In the genomic region with DNA sequence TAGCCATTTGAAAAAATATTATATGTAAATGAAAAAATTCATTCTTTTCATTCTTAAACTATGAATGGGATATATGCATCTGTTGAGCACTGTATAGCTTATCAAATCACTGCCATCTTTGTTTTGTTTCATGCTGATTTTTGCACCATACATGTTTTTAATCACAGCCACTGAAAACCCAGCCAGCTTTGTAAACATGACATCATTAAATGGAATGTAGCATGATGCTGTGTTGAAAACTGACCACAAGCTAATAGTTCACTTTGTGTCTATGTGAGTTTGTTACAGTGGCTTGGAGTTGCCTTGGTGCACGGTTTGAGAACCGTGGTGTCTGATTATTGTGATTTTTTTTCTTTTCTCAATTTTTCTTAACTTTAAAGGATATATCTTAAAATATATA, we compare ENCODE assay signal across 17 cellular contexts.
DNase-seq lines count a peak whose midpoint lies in the region; TF ChIP-seq lines count a peak whose summit lies in the region.
"Had no signal": no experiment of that assay in that cellular context is flagged by ENCODE, and none has a peak within 500 bp of the region (broad histone marks: within the 10 kb centered on the region; RNA-seq: fewer than 3 reads in every experiment).

No MANE protein-coding gene starts in this region.

- TF ChIP-seq CTCF in fibroblast of the aortic adventitia (IDR thresholded peaks at IDR 0.05; ENCODE audit: insufficient read depth, low read length) (no peak), glutamatergic neuron (IDR thresholded peaks at IDR 0.05; ENCODE audit: partially characterized antibody, unreplicated experiment) (no peak)

- no peak overlapping the region for H3K4me3 Mint-ChIP-seq in glutamatergic neuron (ENCODE audit: unreplicated experiment)
- H3K4me3 Mint-ChIP-seq: activated T-helper 1 cell treated with anti-CD3 and anti-CD28 coated beads, Interleukin-12 subunit alpha, Interleukin-12 subunit beta, Interleukin-2, Interleukin-4 antibody, amounts not matched to agents 30 ng/mL and 10 ng/mL and 1 ng/mL, durations not matched to agents 14 hours and 24 hours and 36 hours; stimulated activated memory B cell treated with anti-CD40 and anti-IgM and Interleukin-4, amounts not matched to agents 10 μg/mL and 1 μg/mL and 100 μg/mL, for 72 hours had no signal

- peak; percentile 62 for DNase-seq in H4 (ENCODE audit: low spot score)
- peak; percentile 86 for DNase-seq in adipocyte (ENCODE audit: low read depth)
- peak; percentile 85 for DNase-seq in fibroblast of the aortic adventitia (ENCODE audit: low read depth)
- DNase-seq in ecto neural progenitor cell (ENCODE audit: low spot score): no peak
- no peak for DNase-seq in glutamatergic neuron
- DNase-seq in NCI-H1048 (lab: John Stamatoyannopoulos, UW): no peak
- DNase-seq in COLO668 (lab: John Stamatoyannopoulos, UW; ENCODE audit: unreplicated experiment): no peak
- DNase-seq: activated CD4-positive, CD25-positive, alpha-beta regulatory T cell treated with anti-CD3 and anti-CD28 coated beads, Interleukin-2, amount 50 U/mL, for 72 hours; central memory CD4-positive, alpha-beta T cell; left ventricle myocardium superior; MV-4-11; NCI-H524 treated with DMSO at 0.1 percent for 48 hours; nucleus accumbens had no signal

- H3K9ac ChIP-seq in adipocyte (ENCODE audit: low read length) (peak overlapping the region; percentile 15), skeletal muscle satellite cell (ENCODE audit: low read depth, low read length) (no peak overlapping the region)

- H3K36me3 Mint-ChIP-seq in glutamatergic neuron (ENCODE audit: unreplicated experiment): no peaks in the 10 kb centered on the region
- H3K36me3 Mint-ChIP-seq: stimulated activated memory B cell treated with anti-CD40 and anti-IgM and Interleukin-4, amounts not matched to agents 10 μg/mL and 1 μg/mL and 100 μg/mL, for 72 hours had no signal

- H3K27ac Mint-ChIP-seq in glutamatergic neuron (ENCODE audit: unreplicated experiment): no peak overlapping the region
- H3K27ac Mint-ChIP-seq: activated T-helper 1 cell treated with anti-CD3 and anti-CD28 coated beads, Interleukin-12 subunit alpha, Interleukin-12 subunit beta, Interleukin-2, Interleukin-4 antibody, amounts not matched to agents 30 ng/mL and 10 ng/mL and 1 ng/mL, durations not matched to agents 14 hours and 24 hours and 36 hours; stimulated activated memory B cell treated with anti-CD40 and anti-IgM and Interleukin-4, amounts not matched to agents 10 μg/mL and 1 μg/mL and 100 μg/mL, for 72 hours had no signal

- H3K4me1 Mint-ChIP-seq in glutamatergic neuron (ENCODE audit: low read depth, unreplicated experiment): peaks cover under 1% of the 10 kb centered on the region
- H3K4me1 Mint-ChIP-seq: stimulated activated memory B cell treated with anti-CD40 and anti-IgM and Interleukin-4, amounts not matched to agents 10 μg/mL and 1 μg/mL and 100 μg/mL, for 72 hours had no signal

- H3K27me3 ChIP-seq in adipocyte (replicated peaks; ENCODE audit: control insufficient read depth, insufficient read depth, low read length) (no peaks in the 10 kb centered on the region), skeletal muscle satellite cell (ENCODE audit: control insufficient read depth, insufficient read depth, low read length) (no peaks in the 10 kb centered on the region)
- H3K27me3 ChIP-seq: SJSA1 had no signal

- H3K36me3 ChIP-seq in adipocyte (ENCODE audit: control insufficient read depth, insufficient read depth, low read length, severe bottlenecking): no peaks in the 10 kb centered on the region
- peaks cover 3% of the 10 kb centered on the region for H3K36me3 ChIP-seq in skeletal muscle satellite cell (ENCODE audit: insufficient read depth, low read length)
- H3K36me3 ChIP-seq: SJSA1 had no signal

- no peaks in the 10 kb centered on the region for H3K27me3 Mint-ChIP-seq in glutamatergic neuron (ENCODE audit: unreplicated experiment)
- H3K27me3 Mint-ChIP-seq: stimulated activated memory B cell treated with anti-CD40 and anti-IgM and Interleukin-4, amounts not matched to agents 10 μg/mL and 1 μg/mL and 100 μg/mL, for 72 hours had no signal

- H3K4me1 ChIP-seq in adipocyte (ENCODE audit: control insufficient read depth, insufficient read depth, low read length): peaks cover 27% of the 10 kb centered on the region
- peaks cover 13% of the 10 kb centered on the region for H3K4me1 ChIP-seq in skeletal muscle satellite cell (ENCODE audit: control insufficient read depth, insufficient read depth, low read length)

- H3K9me3 ChIP-seq in adipocyte (ENCODE audit: control insufficient read depth, low read length): no peaks in the 10 kb centered on the region
- H3K9me3 ChIP-seq in skeletal muscle satellite cell (replicated peaks; ENCODE audit: low read length): no peaks in the 10 kb centered on the region
- H3K9me3 ChIP-seq: SJSA1 had no signal

- H3K4me2 ChIP-seq in skeletal muscle satellite cell (ENCODE audit: low read length): peak overlapping the region; percentile 44

- no peaks in the 10 kb centered on the region for H3K9me3 Mint-ChIP-seq in glutamatergic neuron (ENCODE audit: unreplicated experiment)
- H3K9me3 Mint-ChIP-seq: activated T-helper 1 cell treated with anti-CD3 and anti-CD28 coated beads, Interleukin-12 subunit alpha, Interleukin-12 subunit beta, Interleukin-2, Interleukin-4 antibody, amounts not matched to agents 30 ng/mL and 10 ng/mL and 1 ng/mL, durations not matched to agents 14 hours and 24 hours and 36 hours; stimulated activated memory B cell treated with anti-CD40 and anti-IgM and Interleukin-4, amounts not matched to agents 10 μg/mL and 1 μg/mL and 100 μg/mL, for 72 hours had no signal

- H3K4me3 ChIP-seq in adipocyte (ENCODE audit: low read length) (peak overlapping the region; percentile 49), fibroblast of the aortic adventitia (ENCODE audit: low read depth, low read length) (no peak overlapping the region), skeletal muscle satellite cell (ENCODE audit: low read length) (no peak overlapping the region)
- H3K4me3 ChIP-seq: SJSA1 had no signal

Comparison
In these comparisons a context has a peak if more than half of its experiments do, and no peak if none do; other contexts are left out.
1. DNase-seq: peak in H4 (single experiment), adipocyte (single experiment) and fibroblast of the aortic adventitia (single experiment); none in ecto neural progenitor cell (single experiment), glutamatergic neuron (single experiment), NCI-H1048 (single experiment) and COLO668 (single experiment).